Comparison of ENCODE assay signal across 2 cellular contexts in genomic region chr1:156673387-156674121, GRCh38.
A peak's percentile ranks its signal among the peaks of the same experiment; 100 is the strongest.
TF ChIP-seq lines count a peak whose summit lies in the region.

No MANE protein-coding gene starts in this region.

TF ChIP-seq in GM23338, 12 proteins besides CTCF, POLR2A, EP300 and RAD21 (continued from another document):
- TF ChIP-seq ETS1 (IDR thresholded peaks at IDR 0.05) (peak; percentile 46; the same call in 1 of the 2 replicates), REST (IDR thresholded peaks at IDR 0.05; ENCODE audit: unreplicated experiment) (no peak), ZNF331 (CRISPR knock-in tag; IDR thresholded peaks at IDR 0.05; ENCODE audit: low read depth) (no peak), NANOG (IDR thresholded peaks at IDR 0.05; ENCODE audit: borderline replicate concordance) (no peak; the same call in 1 of the 2 replicates), ZNF462 (CRISPR knock-in tag; IDR thresholded peaks at IDR 0.05) (no peak), STAT1 (IDR thresholded peaks at IDR 0.05; ENCODE audit: unreplicated experiment) (no peak), ZNF114 (CRISPR knock-in tag; IDR thresholded peaks at IDR 0.05) (no peak), JUNB (IDR thresholded peaks at IDR 0.05; ENCODE audit: unreplicated experiment) (no peak), EZH2 (IDR thresholded peaks at IDR 0.05; ENCODE audit: low read depth, unreplicated experiment) (no peak), CREB1 (CRISPR knock-in tag; IDR thresholded peaks at IDR 0.05; ENCODE audit: low read depth) (peak; percentile 83)
TF ChIP-seq in GM23338: peak in this region for 3.

TF ChIP-seq in WTC11, 78 proteins besides CTCF, POLR2A, EP300 and RAD21 (continued from another document):
- 0 out of 2 replicates have a peak, but pooled peaks have one; percentile 78 for TF ChIP-seq ZNF281 (CRISPR knock-in tag; IDR thresholded peaks at IDR 0.05)
- TF ChIP-seq FOXP1 (CRISPR knock-in tag; IDR thresholded peaks at IDR 0.05; ENCODE audit: borderline replicate concordance) = 0 out of 2 replicates have a peak, but pooled peaks have one; percentile 39
- peak; percentile 67; the same call in 1 of the 2 replicates for TF ChIP-seq TEAD4 (CRISPR knock-in tag; IDR thresholded peaks at IDR 0.05)
- TF ChIP-seq ZNF416 (CRISPR knock-in tag; IDR thresholded peaks at IDR 0.05) = no peak
- TF ChIP-seq CBFB (CRISPR knock-in tag; IDR thresholded peaks at IDR 0.05; ENCODE audit: low read depth) = no peak
- peak; percentile 83; the same call in 1 of the 2 replicates for TF ChIP-seq TEAD1 (CRISPR knock-in tag; IDR thresholded peaks at IDR 0.05)
- TF ChIP-seq ESRRA (CRISPR knock-in tag; IDR thresholded peaks at IDR 0.05; ENCODE audit: borderline replicate concordance) = no peak
- peak; percentile 71 for TF ChIP-seq MAX (CRISPR knock-in tag; IDR thresholded peaks at IDR 0.05)
- no peak; the same call in 1 of the 2 replicates for TF ChIP-seq ARID4B (CRISPR knock-in tag; IDR thresholded peaks at IDR 0.05; ENCODE audit: borderline replicate concordance)
- peak; percentile 83 for TF ChIP-seq FOXK1 (CRISPR knock-in tag; IDR thresholded peaks at IDR 0.05)
- TF ChIP-seq GTF2I (CRISPR knock-in tag; conservative IDR thresholded peaks at IDR 0.05) = no peak
- peak; percentile 70; the same call in 1 of the 2 replicates for TF ChIP-seq ZBTB43 (CRISPR knock-in tag; IDR thresholded peaks at IDR 0.05)
- TF ChIP-seq ZNF232 (CRISPR knock-in tag; IDR thresholded peaks at IDR 0.05) = 0 out of 2 replicates have a peak, but pooled peaks have one; percentile 37
- TF ChIP-seq JUN (CRISPR knock-in tag; IDR thresholded peaks at IDR 0.05) = peak; percentile 95
- TF ChIP-seq SMAD4 (CRISPR knock-in tag; IDR thresholded peaks at IDR 0.05) = 0 out of 2 replicates have a peak, but pooled peaks have one; percentile 62
- no peak for TF ChIP-seq ZNF121 (CRISPR knock-in tag; IDR thresholded peaks at IDR 0.05)
- peak; percentile 64; the same call in 1 of the 2 replicates for TF ChIP-seq AR (CRISPR knock-in tag; IDR thresholded peaks at IDR 0.05)
- TF ChIP-seq PRRX2 (CRISPR knock-in tag; IDR thresholded peaks at IDR 0.05) = no peak; the same call in 1 of the 2 replicates
- TF ChIP-seq NFE2L1 (CRISPR knock-in tag; IDR thresholded peaks at IDR 0.05) = no peak
- no peak for TF ChIP-seq IRF2 (CRISPR knock-in tag; IDR thresholded peaks at IDR 0.05; ENCODE audit: borderline replicate concordance, low read depth)
TF ChIP-seq in WTC11: peak in this region for 15.
